ENCODE assay signal across 13 cellular contexts in the genomic region with DNA sequence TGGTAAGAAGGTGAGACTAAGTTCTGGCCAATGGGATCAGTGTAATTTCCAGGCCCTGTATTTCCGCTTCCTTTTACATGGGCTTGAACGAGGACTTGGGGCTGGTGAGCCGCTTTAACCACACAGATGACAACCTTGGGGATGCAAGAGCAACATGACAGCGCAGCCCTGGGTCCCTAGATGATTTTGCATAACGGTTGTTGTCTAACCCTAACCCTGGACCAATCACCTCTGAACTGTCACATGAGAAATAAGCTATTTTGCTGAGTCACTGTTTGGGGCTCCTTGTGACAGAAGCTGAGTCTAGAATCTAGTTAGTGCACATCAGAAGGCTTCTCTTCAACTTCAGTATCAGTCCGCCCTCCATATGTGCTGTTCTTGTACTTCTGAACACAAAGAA. TPM values are rescaled to one million over a fixed set of nuclear protein-coding genes. Genes with fewer than 3 reads are reported as not detected.
A peak's percentile ranks its signal among the peaks of the same experiment; 100 is the strongest.
DNase-seq lines count a peak whose midpoint lies in the region; ATAC-seq, FAIRE-seq and TF ChIP-seq lines count a peak whose summit lies in the region.
"Not testable (repeated sequence)": the region's sequence is repeated elsewhere in the genome, so short reads cannot be mapped to it uniquely, and the experiment has no call there.
"Had no signal": no experiment of that assay in that cellular context is flagged by ENCODE, and none has a peak within 500 bp of the region (broad histone marks: within the 10 kb centered on the region; RNA-seq: fewer than 3 reads in every experiment).

No MANE protein-coding gene starts in this region.

- no CpG with 5 or more reads among the region's 6 CpGs for WGBS in HepG2 (ENCODE audit: low lambda C conversion rate)

- H3K4me2 ChIP-seq in DND-41 (ENCODE audit: insufficient read depth, low read length); HepG2 (ENCODE audit: low read depth, low read length): not testable (repeated sequence)

- H3K9me3 ChIP-seq in DND-41 (ENCODE audit: insufficient read depth, low read length, severe bottlenecking); HepG2 (ENCODE audit: low read length); upper lobe of right lung: not testable (repeated sequence)

- H3K27me3 Mint-ChIP-seq in activated CD4-positive, alpha-beta T cell treated with anti-CD3 and anti-CD28 coated beads for 36 hours, result not testable (repeated sequence)

- TF ChIP-seq POLR2A in HepG2 (IDR thresholded peaks at IDR 0.05; ENCODE audit: insufficient read depth in 1 of 2, low read depth in 2 of 2, low read length in 2 of 2), result not testable (repeated sequence)

- not testable (repeated sequence) for TF ChIP-seq CTCF in DND-41 (IDR thresholded peaks at IDR 0.05; ENCODE audit: borderline replicate concordance, extremely low read depth, low read length, poor library complexity, severe bottlenecking); HepG2 (CRISPR knock-in tag; IDR thresholded peaks at IDR 0.05); upper lobe of right lung (IDR thresholded peaks at IDR 0.05)

- not testable (repeated sequence) for H3K9me3 Mint-ChIP-seq in activated CD4-positive, alpha-beta T cell treated with anti-CD3 and anti-CD28 coated beads for 36 hours (ENCODE audit: low read depth)

- CTCF ChIA-PET in activated CD4-positive, alpha-beta T cell treated with anti-CD3 and anti-CD28 coated beads for 36 hours (lab: Charles Lee); HepG2 (lab: Yijun Ruan, JAX; ENCODE audit: low intra/inter-chr PET ratio, low total read pairs): not testable (repeated sequence)

- not testable (repeated sequence) for TF ChIP-seq EP300 in HepG2 (IDR thresholded peaks at IDR 0.05; ENCODE audit: low read depth in 2 of 2, low read length in 2 of 2); HepG2 (CRISPR knock-in tag; IDR thresholded peaks at IDR 0.05; ENCODE audit: borderline replicate concordance)

- not testable (repeated sequence) for DNase-seq in DND-41; activated CD4-positive, alpha-beta T cell treated with anti-CD3 and anti-CD28 coated beads for 36 hours; HepG2 (ENCODE audit: low spot score); upper lobe of right lung

- H3K27ac Mint-ChIP-seq in activated CD4-positive, alpha-beta T cell treated with anti-CD3 and anti-CD28 coated beads for 36 hours, result not testable (repeated sequence)

- not testable (repeated sequence) for H2AFZ ChIP-seq in DND-41 (ENCODE audit: low read depth, low read length); HepG2 (ENCODE audit: low read length)

- ATAC-seq in DND-41 (ENCODE audit: insufficient read depth, low read depth) (peak; percentile 74), HepG2 (peak; percentile 78), upper lobe of right lung (peak; percentile 15)
- peak; percentile 23 for ATAC-seq in activated CD4-positive, alpha-beta T cell treated with anti-CD3 and anti-CD28 coated beads for 36 hours

- not testable (repeated sequence) for H3K9ac ChIP-seq in DND-41 (ENCODE audit: low read depth, low read length); HepG2 (ENCODE audit: insufficient read depth, low read depth, low read length)

- in situ Hi-C loops in HepG2 (cut with HindIII; ENCODE audit: extremely low pct_ligation_motif_present, low pct_unique_long_range_greater_than_20kb), result not testable (repeated sequence)

- not testable (repeated sequence) for H3K4me1 ChIP-seq in DND-41 (ENCODE audit: insufficient read depth, low read length); HepG2 (ENCODE audit: insufficient read depth, low read length); upper lobe of right lung

- H3K79me2 ChIP-seq in DND-41 (ENCODE audit: insufficient read depth, low read length); HepG2 (ENCODE audit: insufficient read depth, low read length): not testable (repeated sequence)

- not testable (repeated sequence) for TF ChIP-seq RAD21 in HepG2 (CRISPR knock-in tag; IDR thresholded peaks at IDR 0.05)

- not testable (repeated sequence) for H3K4me1 Mint-ChIP-seq in activated CD4-positive, alpha-beta T cell treated with anti-CD3 and anti-CD28 coated beads for 36 hours

- H3K4me3 Mint-ChIP-seq in activated CD4-positive, alpha-beta T cell treated with anti-CD3 and anti-CD28 coated beads for 36 hours, result not testable (repeated sequence)

- not testable (repeated sequence) for BruUV-seq in HepG2 (replicated peaks; lab: Mats Ljungman, UMichigan)

- not testable (repeated sequence) for H4K20me1 ChIP-seq in DND-41 (ENCODE audit: insufficient read depth, low read length); HepG2 (ENCODE audit: insufficient read depth, low read length)

- H3K4me3 ChIP-seq in DND-41 (ENCODE audit: low read depth in 1 of 2, low read length in 2 of 2); HepG2 (replicated peaks in 1 of 3; ENCODE audit: insufficient read depth in 1 of 3, low read depth in 2 of 3, low read length in 3 of 3); upper lobe of right lung: not testable (repeated sequence)

- H3K27ac ChIP-seq in DND-41 (ENCODE audit: low read length); HepG2 (ENCODE audit: extremely low read length, insufficient read depth, low read length); upper lobe of right lung: not testable (repeated sequence)

- H3K36me3 Mint-ChIP-seq in activated CD4-positive, alpha-beta T cell treated with anti-CD3 and anti-CD28 coated beads for 36 hours (ENCODE audit: low read depth), result not testable (repeated sequence)

- H3K36me3 ChIP-seq in DND-41 (ENCODE audit: insufficient read depth, low read length); HepG2 (replicated peaks in 1 of 2; ENCODE audit: control insufficient read depth in 1 of 2, insufficient read depth in 2 of 2, low read length in 2 of 2); upper lobe of right lung: not testable (repeated sequence)

- POLR2A ChIA-PET in activated CD4-positive, alpha-beta T cell treated with anti-CD3 and anti-CD28 coated beads for 36 hours (lab: Charles Lee); HepG2 (lab: Yijun Ruan, JAX): not testable (repeated sequence)

- FAIRE-seq in HepG2 (lab: Jason Lieb, UNC), result not testable (repeated sequence)

- intact Hi-C loops in activated CD4-positive, alpha-beta T cell treated with anti-CD3 and anti-CD28 coated beads for 36 hours (cut with DNase I, micrococcal nuclease); HepG2 (cut with micrococcal nuclease; ENCODE audit: unreplicated experiment); upper lobe of right lung (cut with DNase I): not testable (repeated sequence)

- H3K27me3 ChIP-seq in DND-41 (ENCODE audit: insufficient read depth, low read length, poor library complexity); HepG2 (ENCODE audit: control insufficient read depth in 1 of 2, insufficient read depth in 2 of 2, low read length in 2 of 2); upper lobe of right lung: not testable (repeated sequence)

RNA-seq across cellular contexts. Expression of a gene that starts 25.1 kb away (rescaled TPM):
- under 1 TPM in 1 of 2 experiments, not detected in 1; 0.42 TPM for total RNA-seq in activated CD4-positive, alpha-beta T cell treated with anti-CD3 and anti-CD28 coated beads for 36 hours
- total RNA-seq in HepG2 (2016; rRNA removed; fragmentation: Illumina TruSeq; extraction: Trizol), result not detected in 2 replicates
- total RNA-seq in HepG2 (2016; cell fraction: cytosol; rRNA removed; fragmentation: Illumina TruSeq; extraction: Trizol; ENCODE audit: low read depth), result not detected in 2 replicates
- total RNA-seq in HepG2 (2016; cell fraction: insoluble cytoplasmic fraction; rRNA removed; fragmentation: Illumina TruSeq; extraction: Trizol), result not detected in 2 replicates
- total RNA-seq in HepG2 (2016; cell fraction: membrane; rRNA removed; fragmentation: Illumina TruSeq; extraction: Trizol), result not detected in 2 replicates
- not detected in 2 replicates for total RNA-seq in HepG2 (2016; cell fraction: nucleus; rRNA removed; fragmentation: Illumina TruSeq; extraction: Trizol)
- polyA plus RNA-seq in HepG2 (2011; rRNA removed), result 0.05 and 0.08 TPM in 2 replicates
- not detected in 2 replicates for polyA plus RNA-seq in HepG2 (2011; cell fraction: cytosol; rRNA removed)
- 0.35 and 0.36 TPM in 2 replicates for polyA plus RNA-seq in HepG2 (2011; cell fraction: nucleus; rRNA removed)
- polyA plus RNA-seq in HepG2 (2012), result 0.15 TPM in 1 of 2 replicates, not detected in the other
- polyA plus RNA-seq in HepG2 (2016; cell fraction: cytosol; fragmentation: Illumina TruSeq; extraction: Trizol; ENCODE audit: low read depth), result 0.16 TPM in 1 of 2 replicates, not detected in the other
- polyA plus RNA-seq in HepG2 (2016; cell fraction: insoluble cytoplasmic fraction; fragmentation: Illumina TruSeq; extraction: Trizol; ENCODE audit: low read depth), result not detected in 2 replicates
- not detected in 2 replicates for polyA plus RNA-seq in HepG2 (2016; cell fraction: membrane; fragmentation: Illumina TruSeq; extraction: Trizol; ENCODE audit: low read depth)
- polyA plus RNA-seq in HepG2 (2016; cell fraction: nucleus; fragmentation: Illumina TruSeq; extraction: Trizol; ENCODE audit: insufficient read depth, low read depth), result 0.51 TPM in 1 of 2 replicates, not detected in the other
- 0.14 TPM in 1 of 2 replicates, not detected in the other for polyA minus RNA-seq in HepG2 (2011; rRNA and poly(A)+ RNA removed; ENCODE audit: low replicate concordance)
- polyA minus RNA-seq in HepG2 (2011; cell fraction: cytosol; rRNA and poly(A)+ RNA removed), result not detected in 2 replicates
- 0.37 TPM in 1 of 2 replicates, not detected in the other for polyA minus RNA-seq in HepG2 (2011; cell fraction: nucleus; rRNA and poly(A)+ RNA removed)
- total RNA-seq in upper lobe of right lung, result not detected
- total RNA-seq: Caco-2; Calu3; CD4-positive, alpha-beta T cell; CD8-positive, alpha-beta T cell; Daoy; G401; GM12878 had no signal
- polyA plus RNA-seq: BJ had no signal

RNA-seq across cellular contexts. Expression of a gene that starts 43.4 kb away (rescaled TPM):
- 100 to 1,000 TPM; 121 to 294 TPM for total RNA-seq in activated CD4-positive, alpha-beta T cell treated with anti-CD3 and anti-CD28 coated beads for 36 hours
- 113 and 170 TPM in 2 replicates for total RNA-seq in HepG2 (2016; rRNA removed; fragmentation: Illumina TruSeq; extraction: Trizol)
- total RNA-seq in HepG2 (2016; cell fraction: cytosol; rRNA removed; fragmentation: Illumina TruSeq; extraction: Trizol; ENCODE audit: low read depth), result 27.2 and 35.5 TPM in 2 replicates
- 121 and 181 TPM in 2 replicates for total RNA-seq in HepG2 (2016; cell fraction: insoluble cytoplasmic fraction; rRNA removed; fragmentation: Illumina TruSeq; extraction: Trizol)
- 81.1 and 81.5 TPM in 2 replicates for total RNA-seq in HepG2 (2016; cell fraction: membrane; rRNA removed; fragmentation: Illumina TruSeq; extraction: Trizol)
- total RNA-seq in HepG2 (2016; cell fraction: nucleus; rRNA removed; fragmentation: Illumina TruSeq; extraction: Trizol), result 93.9 and 125 TPM in 2 replicates
- 229 and 263 TPM in 2 replicates for polyA plus RNA-seq in HepG2 (2011; rRNA removed)
- polyA plus RNA-seq in HepG2 (2011; cell fraction: cytosol; rRNA removed), result 287 and 298 TPM in 2 replicates
- 169 and 191 TPM in 2 replicates for polyA plus RNA-seq in HepG2 (2011; cell fraction: nucleus; rRNA removed)
- 33.5 and 34.2 TPM in 2 replicates for polyA plus RNA-seq in HepG2 (2012)
- 39.3 and 40.8 TPM in 2 replicates for polyA plus RNA-seq in HepG2 (2016; cell fraction: cytosol; fragmentation: Illumina TruSeq; extraction: Trizol; ENCODE audit: low read depth)
- polyA plus RNA-seq in HepG2 (2016; cell fraction: insoluble cytoplasmic fraction; fragmentation: Illumina TruSeq; extraction: Trizol; ENCODE audit: low read depth), result 192 and 224 TPM in 2 replicates
- 51.0 and 70.6 TPM in 2 replicates for polyA plus RNA-seq in HepG2 (2016; cell fraction: membrane; fragmentation: Illumina TruSeq; extraction: Trizol; ENCODE audit: low read depth)
- polyA plus RNA-seq in HepG2 (2016; cell fraction: nucleus; fragmentation: Illumina TruSeq; extraction: Trizol; ENCODE audit: insufficient read depth, low read depth), result 121 and 135 TPM in 2 replicates
- polyA minus RNA-seq in HepG2 (2011; rRNA and poly(A)+ RNA removed; ENCODE audit: low replicate concordance), result 211 and 355 TPM in 2 replicates
- polyA minus RNA-seq in HepG2 (2011; cell fraction: cytosol; rRNA and poly(A)+ RNA removed), result 190 and 238 TPM in 2 replicates
- 99.4 and 152 TPM in 2 replicates for polyA minus RNA-seq in HepG2 (2011; cell fraction: nucleus; rRNA and poly(A)+ RNA removed)
- total RNA-seq in upper lobe of right lung, result 25.2 TPM

RNA-seq across cellular contexts. Expression of a gene that starts 44.8 kb away (rescaled TPM):
- 10 to 100 TPM; 19.0 to 24.6 TPM for total RNA-seq in activated CD4-positive, alpha-beta T cell treated with anti-CD3 and anti-CD28 coated beads for 36 hours
- 19.9 and 23.4 TPM in 2 replicates for total RNA-seq in HepG2 (2016; rRNA removed; fragmentation: Illumina TruSeq; extraction: Trizol)
- 16.4 and 17.6 TPM in 2 replicates for total RNA-seq in HepG2 (2016; cell fraction: cytosol; rRNA removed; fragmentation: Illumina TruSeq; extraction: Trizol; ENCODE audit: low read depth)
- 16.8 and 28.9 TPM in 2 replicates for total RNA-seq in HepG2 (2016; cell fraction: insoluble cytoplasmic fraction; rRNA removed; fragmentation: Illumina TruSeq; extraction: Trizol)
- 25.5 and 34.7 TPM in 2 replicates for total RNA-seq in HepG2 (2016; cell fraction: membrane; rRNA removed; fragmentation: Illumina TruSeq; extraction: Trizol)
- 24.0 and 25.3 TPM in 2 replicates for total RNA-seq in HepG2 (2016; cell fraction: nucleus; rRNA removed; fragmentation: Illumina TruSeq; extraction: Trizol)
- 46.8 and 50.0 TPM in 2 replicates for polyA plus RNA-seq in HepG2 (2011; rRNA removed)
- 29.8 and 31.5 TPM in 2 replicates for polyA plus RNA-seq in HepG2 (2011; cell fraction: cytosol; rRNA removed)
- 100 and 142 TPM in 2 replicates for polyA plus RNA-seq in HepG2 (2011; cell fraction: nucleus; rRNA removed)
- polyA plus RNA-seq in HepG2 (2012), result 24.9 and 33.5 TPM in 2 replicates
- 28.0 and 32.1 TPM in 2 replicates for polyA plus RNA-seq in HepG2 (2016; cell fraction: cytosol; fragmentation: Illumina TruSeq; extraction: Trizol; ENCODE audit: low read depth)
- polyA plus RNA-seq in HepG2 (2016; cell fraction: insoluble cytoplasmic fraction; fragmentation: Illumina TruSeq; extraction: Trizol; ENCODE audit: low read depth), result 28.8 and 31.3 TPM in 2 replicates
- 47.1 and 49.1 TPM in 2 replicates for polyA plus RNA-seq in HepG2 (2016; cell fraction: membrane; fragmentation: Illumina TruSeq; extraction: Trizol; ENCODE audit: low read depth)
- polyA plus RNA-seq in HepG2 (2016; cell fraction: nucleus; fragmentation: Illumina TruSeq; extraction: Trizol; ENCODE audit: insufficient read depth, low read depth), result 79.1 and 84.7 TPM in 2 replicates
- 60.6 and 68.2 TPM in 2 replicates for polyA minus RNA-seq in HepG2 (2011; rRNA and poly(A)+ RNA removed; ENCODE audit: low replicate concordance)
- polyA minus RNA-seq in HepG2 (2011; cell fraction: cytosol; rRNA and poly(A)+ RNA removed), result 5.8 and 16.4 TPM in 2 replicates
- 14.5 and 15.5 TPM in 2 replicates for polyA minus RNA-seq in HepG2 (2011; cell fraction: nucleus; rRNA and poly(A)+ RNA removed)
- total RNA-seq in upper lobe of right lung, result 73.7 TPM

RNA-seq across cellular contexts. Expression of a gene that starts 47.4 kb away (rescaled TPM):
- total RNA-seq in activated CD4-positive, alpha-beta T cell treated with anti-CD3 and anti-CD28 coated beads for 36 hours, result 1 to 10 TPM; 1.8 to 2.4 TPM
- 0.11 TPM in 1 of 2 replicates, not detected in the other for total RNA-seq in HepG2 (2016; rRNA removed; fragmentation: Illumina TruSeq; extraction: Trizol)
- total RNA-seq in HepG2 (2016; cell fraction: cytosol; rRNA removed; fragmentation: Illumina TruSeq; extraction: Trizol; ENCODE audit: low read depth), result not detected in 2 replicates
- 0.15 TPM in 1 of 2 replicates, not detected in the other for total RNA-seq in HepG2 (2016; cell fraction: insoluble cytoplasmic fraction; rRNA removed; fragmentation: Illumina TruSeq; extraction: Trizol)
- total RNA-seq in HepG2 (2016; cell fraction: membrane; rRNA removed; fragmentation: Illumina TruSeq; extraction: Trizol), result not detected in 2 replicates
- 0.09 TPM in 1 of 2 replicates, not detected in the other for total RNA-seq in HepG2 (2016; cell fraction: nucleus; rRNA removed; fragmentation: Illumina TruSeq; extraction: Trizol)
- 0.03 TPM in 2 replicates for polyA plus RNA-seq in HepG2 (2011; rRNA removed)
- 0.01 and 0.03 TPM in 2 replicates for polyA plus RNA-seq in HepG2 (2011; cell fraction: cytosol; rRNA removed)
- polyA plus RNA-seq in HepG2 (2011; cell fraction: nucleus; rRNA removed), result 0.07 and 0.11 TPM in 2 replicates
- 0.13 and 0.17 TPM in 2 replicates for polyA plus RNA-seq in HepG2 (2012)
- not detected in 2 replicates for polyA plus RNA-seq in HepG2 (2016; cell fraction: cytosol; fragmentation: Illumina TruSeq; extraction: Trizol; ENCODE audit: low read depth)
- polyA plus RNA-seq in HepG2 (2016; cell fraction: insoluble cytoplasmic fraction; fragmentation: Illumina TruSeq; extraction: Trizol; ENCODE audit: low read depth), result 0.08 and 0.14 TPM in 2 replicates
- not detected in 2 replicates for polyA plus RNA-seq in HepG2 (2016; cell fraction: membrane; fragmentation: Illumina TruSeq; extraction: Trizol; ENCODE audit: low read depth)
- 0.23 and 0.61 TPM in 2 replicates for polyA plus RNA-seq in HepG2 (2016; cell fraction: nucleus; fragmentation: Illumina TruSeq; extraction: Trizol; ENCODE audit: insufficient read depth, low read depth)
- 0.04 TPM in 1 of 2 replicates, not detected in the other for polyA minus RNA-seq in HepG2 (2011; rRNA and poly(A)+ RNA removed; ENCODE audit: low replicate concordance)
- not detected in 2 replicates for polyA minus RNA-seq in HepG2 (2011; cell fraction: cytosol; rRNA and poly(A)+ RNA removed)
- polyA minus RNA-seq in HepG2 (2011; cell fraction: nucleus; rRNA and poly(A)+ RNA removed), result not detected in 2 replicates
- total RNA-seq in upper lobe of right lung, result 17.7 TPM
- polyA plus RNA-seq: BJ had no signal

RNA-seq across cellular contexts. Expression of a gene that starts 59.6 kb away (rescaled TPM):
- total RNA-seq in activated CD4-positive, alpha-beta T cell treated with anti-CD3 and anti-CD28 coated beads for 36 hours, result not detected
- 0.13 TPM in 1 of 2 replicates, not detected in the other for total RNA-seq in HepG2 (2016; rRNA removed; fragmentation: Illumina TruSeq; extraction: Trizol)
- total RNA-seq in HepG2 (2016; cell fraction: cytosol; rRNA removed; fragmentation: Illumina TruSeq; extraction: Trizol; ENCODE audit: low read depth), result not detected in 2 replicates
- not detected in 2 replicates for total RNA-seq in HepG2 (2016; cell fraction: insoluble cytoplasmic fraction; rRNA removed; fragmentation: Illumina TruSeq; extraction: Trizol)
- 0.17 TPM in 1 of 2 replicates, not detected in the other for total RNA-seq in HepG2 (2016; cell fraction: membrane; rRNA removed; fragmentation: Illumina TruSeq; extraction: Trizol)
- not detected in 2 replicates for total RNA-seq in HepG2 (2016; cell fraction: nucleus; rRNA removed; fragmentation: Illumina TruSeq; extraction: Trizol)
- polyA plus RNA-seq in HepG2 (2011; rRNA removed), result 0.29 and 0.54 TPM in 2 replicates
- 0.26 and 0.31 TPM in 2 replicates for polyA plus RNA-seq in HepG2 (2011; cell fraction: cytosol; rRNA removed)
- 0.50 and 0.71 TPM in 2 replicates for polyA plus RNA-seq in HepG2 (2011; cell fraction: nucleus; rRNA removed)
- 0.16 and 0.35 TPM in 2 replicates for polyA plus RNA-seq in HepG2 (2012)
- not detected in 2 replicates for polyA plus RNA-seq in HepG2 (2016; cell fraction: cytosol; fragmentation: Illumina TruSeq; extraction: Trizol; ENCODE audit: low read depth)
- not detected in 2 replicates for polyA plus RNA-seq in HepG2 (2016; cell fraction: insoluble cytoplasmic fraction; fragmentation: Illumina TruSeq; extraction: Trizol; ENCODE audit: low read depth)
- not detected in 2 replicates for polyA plus RNA-seq in HepG2 (2016; cell fraction: membrane; fragmentation: Illumina TruSeq; extraction: Trizol; ENCODE audit: low read depth)
- polyA plus RNA-seq in HepG2 (2016; cell fraction: nucleus; fragmentation: Illumina TruSeq; extraction: Trizol; ENCODE audit: insufficient read depth, low read depth), result not detected in 2 replicates
- 0.76 TPM in 1 of 2 replicates, not detected in the other for polyA minus RNA-seq in HepG2 (2011; rRNA and poly(A)+ RNA removed; ENCODE audit: low replicate concordance)
- polyA minus RNA-seq in HepG2 (2011; cell fraction: cytosol; rRNA and poly(A)+ RNA removed), result not detected in 2 replicates
- polyA minus RNA-seq in HepG2 (2011; cell fraction: nucleus; rRNA and poly(A)+ RNA removed), result not detected in 2 replicates
- total RNA-seq in upper lobe of right lung, result not detected
- total RNA-seq: B cell; Calu3; CD4-positive, alpha-beta T cell; CD8-positive, alpha-beta T cell; Daoy; G401 had no signal
- polyA plus RNA-seq: BJ had no signal

Comparison
In these comparisons a context has a peak if more than half of its experiments do, and no peak if none do; other contexts are left out.
1. ATAC-seq: peak in every context shown above with its lines; median percentile 78 in HepG2; 74 in DND-41; 23 in activated CD4-positive, alpha-beta T cell treated with anti-CD3 and anti-CD28 coated beads for 36 hours; 15 in upper lobe of right lung.